19 cellular contexts compared by ENCODE assay signal in genomic region chr20:62044671-62045070, GRCh38. TPM values are rescaled to one million over a fixed set of nuclear protein-coding genes. Genes with fewer than 3 reads are reported as not detected.
A peak's percentile ranks its signal among the peaks of the same experiment; 100 is the strongest.
DNase-seq lines count a peak whose midpoint lies in the region; ATAC-seq, FAIRE-seq and TF ChIP-seq lines count a peak whose summit lies in the region.
"Had no signal": no experiment of that assay in that cellular context is flagged by ENCODE, and none has a peak within 500 bp of the region (broad histone marks: within the 10 kb centered on the region; RNA-seq: fewer than 3 reads in every experiment).

No MANE protein-coding gene starts in this region.

- H3K4me3 ChIP-seq in BLaER1: no peak overlapping the region
- H3K4me3 ChIP-seq: K562 had no signal

- H3K27ac ChIP-seq in BLaER1: no peak overlapping the region

- peaks cover 64% of the 10 kb centered on the region for H3K36me3 ChIP-seq in BLaER1

- H4K20me1 ChIP-seq in BLaER1: peaks cover 98% of the 10 kb centered on the region

- no peaks in the 10 kb centered on the region for H3K36me3 Mint-ChIP-seq in endothelial cell (ENCODE audit: low read depth, unreplicated experiment)
- no peaks in the 10 kb centered on the region for H3K36me3 Mint-ChIP-seq in mesothelial cell of epicardium

- FAIRE-seq in HTR-8/SVneo (lab: Jason Lieb, UNC): peak; percentile 20
- FAIRE-seq: GM19239, H54 had no signal

- H3K9ac ChIP-seq in BLaER1: no peak overlapping the region

- TF ChIP-seq CTCF in endothelial cell (IDR thresholded peaks at IDR 0.05; ENCODE audit: unreplicated experiment) (no peak), mesothelial cell of epicardium (IDR thresholded peaks at IDR 0.05; ENCODE audit: unreplicated experiment) (no peak)

- H3K9me3 ChIP-seq in BLaER1: peaks cover 33% of the 10 kb centered on the region

- DNase-seq in HTR-8/SVneo (ENCODE audit: insufficient read length, low spot score) (no peak), endothelial cell (ENCODE audit: low spot score) (peak; percentile 41), mesothelial cell of epicardium (ENCODE audit: low spot score in 2 of 2, unreplicated experiment in 2 of 2) (no peak), GM03348 (ENCODE audit: low spot score) (no peak), NCI-H1417 (lab: John Stamatoyannopoulos, UW) (no peak)
- DNase-seq: C1 segment of cervical spinal cord, DMS 273 treated with DMSO at 0.1 percent for 48 hours, NCI-H1048, NCI-H146, NCI-H2081, NCI-H510A, NCI-H774, PC-3 had no signal

- peaks cover under 1% of the 10 kb centered on the region for H3K27me3 Mint-ChIP-seq in endothelial cell (ENCODE audit: unreplicated experiment)
- H3K27me3 Mint-ChIP-seq in mesothelial cell of epicardium (ENCODE audit: low read depth): no peaks in the 10 kb centered on the region

- no peaks in the 10 kb centered on the region for H3K27me3 ChIP-seq in BLaER1

- H3K9me3 Mint-ChIP-seq in endothelial cell (ENCODE audit: unreplicated experiment): no peaks in the 10 kb centered on the region
- no peaks in the 10 kb centered on the region for H3K9me3 Mint-ChIP-seq in mesothelial cell of epicardium

- H3K4me2 ChIP-seq in BLaER1: peak overlapping the region; percentile 68; the same call in 1 of the 2 replicates

- peaks cover 42% of the 10 kb centered on the region for H3K4me1 ChIP-seq in BLaER1

- ATAC-seq in HG03442 (IDR thresholded peaks at IDR 0.05; ENCODE audit: unreplicated experiment) (no peak), GM18511 (IDR thresholded peaks at IDR 0.05; ENCODE audit: unreplicated experiment) (no peak)
- ATAC-seq: K562, PC-3 had no signal

- H3K4me3 Mint-ChIP-seq in endothelial cell (ENCODE audit: unreplicated experiment): no peak overlapping the region
- H3K4me3 Mint-ChIP-seq in mesothelial cell of epicardium: no peak overlapping the region

- peaks cover 19% of the 10 kb centered on the region for H3K4me1 Mint-ChIP-seq in endothelial cell (ENCODE audit: unreplicated experiment)
- H3K4me1 Mint-ChIP-seq in mesothelial cell of epicardium: peaks cover 13% of the 10 kb centered on the region

- H3K27ac Mint-ChIP-seq in endothelial cell (ENCODE audit: unreplicated experiment) (peak overlapping the region; percentile 61), mesothelial cell of epicardium (peak overlapping the region; percentile 47)

RNA-seq across cellular contexts. Expression of gene TAF4, which starts 21.0 kb away (rescaled TPM):
- 14.2 TPM for total RNA-seq in endothelial cell (ENCODE audit: unreplicated experiment)
- 27.5 to 28.8 TPM (median 28.1 TPM) in 3 replicates for total RNA-seq in mesothelial cell of epicardium
